Comparison of ENCODE assay signal across 15 cellular contexts in the genomic region with DNA sequence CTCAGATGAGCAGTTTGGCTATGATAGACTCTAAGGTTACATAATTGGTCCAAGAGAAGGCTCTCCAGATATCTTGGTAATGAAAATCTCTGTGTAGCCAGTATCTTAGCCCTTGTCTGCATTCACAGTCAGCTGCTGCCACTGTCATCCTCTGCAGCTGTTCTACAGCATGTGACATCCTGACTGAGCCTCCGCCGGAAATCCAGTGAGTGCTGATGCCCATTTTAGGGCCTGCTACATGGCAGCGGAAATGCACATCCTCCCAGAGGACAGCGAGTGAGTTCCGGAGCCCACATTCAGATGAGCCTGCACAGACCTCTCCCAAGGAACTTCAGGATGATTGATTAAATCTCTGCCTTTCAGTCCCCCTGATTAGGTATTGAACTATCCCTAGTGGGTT.
DNase-seq lines count a peak whose midpoint lies in the region; ATAC-seq, FAIRE-seq and TF ChIP-seq lines count a peak whose summit lies in the region.
"Had no signal": no experiment of that assay in that cellular context is flagged by ENCODE, and none has a peak within 500 bp of the region (broad histone marks: within the 10 kb centered on the region; RNA-seq: fewer than 3 reads in every experiment).

No MANE protein-coding gene starts in this region.

- POLR2A ChIA-PET in T-cell (lab: Charles Lee) = no interaction called here

- intact Hi-C loops in Right ventricle myocardium inferior (cut with DNase I) (no loop called here), cardiac septum (cut with DNase I) (no loop called here), left ventricle myocardium superior (cut with micrococcal nuclease) (no loop called here), upper lobe of right lung (cut with DNase I) (no loop called here)

- H3K4me3 Mint-ChIP-seq in T-cell = no peak overlapping the region
- H3K4me3 Mint-ChIP-seq: type B pancreatic cell had no signal

- H3K9me3 Mint-ChIP-seq in T-cell = no peaks in the 10 kb centered on the region
- H3K9me3 Mint-ChIP-seq: type B pancreatic cell had no signal

- H3K4me3 ChIP-seq in upper lobe of right lung = no peak overlapping the region
- H3K4me3 ChIP-seq: BLaER1 had no signal

- ATAC-seq in Right ventricle myocardium inferior (peak; percentile 73), T-cell (replicated peaks in 1 of 4) (peak; percentile 23 to 88 (median 54)), left ventricle myocardium superior (peak; percentile 84), upper lobe of right lung (peak; percentile 32), HG03097 (IDR thresholded peaks at IDR 0.05; ENCODE audit: low FRiP score, unreplicated experiment) (no peak)
- ATAC-seq: Panc1 had no signal

- H3K27ac ChIP-seq in upper lobe of right lung = no peak overlapping the region
- H3K27ac ChIP-seq: BLaER1 had no signal

- CTCF ChIA-PET in T-cell (lab: Charles Lee) = interaction anchor here in 1 of 2 donors (0.6 kb wide), 1 partner anchor 662 kb away, joined by 3 read pairs; no protein-coding TSS in a partner anchor

- no peaks in the 10 kb centered on the region for H3K36me3 Mint-ChIP-seq in T-cell
- H3K36me3 Mint-ChIP-seq: type B pancreatic cell had no signal

- peaks cover 11 to 20% (median 19%) of the 10 kb centered on the region in 3 donors for H3K4me1 Mint-ChIP-seq in T-cell

- DNase-seq in Right ventricle myocardium inferior (ENCODE audit: missing footprints) (peak; percentile 67), cardiac septum (ENCODE audit: low spot score) (no peak), T-cell (peak in 20 of 34 experiments; percentile 1 to 29 (median 12)), left ventricle myocardium superior (peak; percentile 46), upper lobe of right lung (no peak), D721Med (ENCODE audit: insufficient read length, low spot score) (no peak)
- no peak for DNase-seq in stimulated activated CD4-positive, alpha-beta T cell treated with anti-CD3 and anti-CD28 coated beads, Interleukin-15, amount 100 ng/mL, for 24 hours
- DNase-seq: activated CD4-positive, CD25-positive, alpha-beta regulatory T cell treated with anti-CD3 and anti-CD28 coated beads, Interleukin-2, amount 50 U/mL, for 72 hours; aorta; NCI-H1694 treated with DMSO at 0.1 percent for 48 hours had no signal

- no peaks in the 10 kb centered on the region for H3K27me3 ChIP-seq in upper lobe of right lung
- H3K27me3 ChIP-seq: BLaER1 had no signal

- TF ChIP-seq CTCF in upper lobe of right lung (IDR thresholded peaks at IDR 0.05) (no peak), D721Med (IDR thresholded peaks at IDR 0.05; ENCODE audit: insufficient read depth, missing control alignments) (no peak)

- no peak overlapping the region for H3K27ac Mint-ChIP-seq in T-cell
- H3K27ac Mint-ChIP-seq: type B pancreatic cell had no signal

- H3K27me3 Mint-ChIP-seq in T-cell = no peaks in the 10 kb centered on the region

- no peaks in the 10 kb centered on the region for H3K36me3 ChIP-seq in upper lobe of right lung
- H3K36me3 ChIP-seq: BLaER1 had no signal

- no peaks in the 10 kb centered on the region for H3K9me3 ChIP-seq in upper lobe of right lung
- H3K9me3 ChIP-seq: BLaER1 had no signal

- no peaks in the 10 kb centered on the region for H3K4me1 ChIP-seq in upper lobe of right lung
- H3K4me1 ChIP-seq: BLaER1 had no signal

- no peak for FAIRE-seq in D721Med (lab: Jason Lieb, UNC)
- FAIRE-seq: endothelial cell of umbilical vein had no signal

Comparison
In these comparisons a context has a peak if more than half of its experiments do, and no peak if none do; other contexts are left out.
1. DNase-seq: peak in Right ventricle myocardium inferior (single experiment), T-cell (20 of 34) and left ventricle myocardium superior (single experiment); none in cardiac septum (single experiment), upper lobe of right lung (single experiment), D721Med (single experiment) and stimulated activated CD4-positive, alpha-beta T cell treated with anti-CD3 and anti-CD28 coated beads, Interleukin-15, amount 100 ng/mL, for 24 hours (single experiment).